21 cellular contexts compared by ENCODE assay signal in the genomic region with DNA sequence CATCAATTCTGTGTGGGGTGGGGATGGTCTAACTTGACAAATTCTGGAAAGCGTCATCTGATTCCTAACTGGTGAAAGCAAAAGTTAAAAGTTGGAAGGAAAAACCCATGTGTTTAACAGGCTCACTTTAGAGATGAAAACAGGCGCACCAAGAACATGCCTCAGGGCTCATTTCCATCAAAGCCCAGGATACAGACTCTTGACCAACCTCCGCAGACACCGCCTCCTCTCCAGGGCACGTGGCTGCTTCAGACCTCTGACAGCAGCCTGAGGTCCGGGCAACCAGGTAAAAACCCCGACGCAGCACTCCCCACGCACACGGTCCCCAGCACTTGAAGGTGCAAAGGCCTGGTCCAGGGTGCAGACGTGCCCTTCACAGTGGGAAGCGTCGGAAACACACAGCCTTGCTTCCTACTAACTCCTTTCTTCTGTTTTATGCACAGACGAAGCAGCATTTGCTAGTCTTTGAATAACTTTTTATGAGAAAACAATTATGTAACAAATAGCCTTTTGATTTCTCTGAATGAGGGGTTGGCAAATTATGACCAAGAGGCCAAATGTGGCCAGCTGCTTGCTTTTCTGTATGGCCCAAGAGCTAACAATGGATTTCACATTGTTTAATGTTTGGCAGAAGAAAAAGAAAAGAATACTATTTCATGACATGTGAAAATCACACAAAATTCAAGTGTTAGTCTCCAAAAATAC.
"Had no signal": no experiment of that assay in that cellular context is flagged by ENCODE, and none has a peak within 500 bp of the region (broad histone marks: within the 10 kb centered on the region; RNA-seq: fewer than 3 reads in every experiment).

No MANE protein-coding gene starts in this region.

- ATAC-seq: activated CD8-positive, alpha-beta T cell treated with anti-CD3 and anti-CD28 coated beads, Interleukin-2, amount 10 ng/mL, durations not matched to agents 7 days and 5 days; activated naive CD8-positive, alpha-beta T cell treated with anti-CD3 and anti-CD28 coated beads, Interleukin-2, amount 50 U/mL, for 24 hours; activated T-cell treated with anti-CD3 and anti-CD28 coated beads, Interleukin-2, amount 50 U/mL, for 72 hours; gastroesophageal sphincter; left lung had no signal

- DNase-seq: activated B cell treated with CpG ODN at 0.5 μM for 24 hours; activated CD4-positive, alpha-beta T cell treated with anti-CD3 and anti-CD28 coated beads, Interleukin-2, amount 10 ng/mL, durations not matched to agents 24 days and 14 days; activated CD8-positive, alpha-beta memory T cell treated with anti-CD3 and anti-CD28 coated beads, Interleukin-2, amount 50 U/mL, for 4 hours; activated CD8-positive, alpha-beta T cell treated with anti-CD3 and anti-CD28 coated beads, Interleukin-2, amount 10 ng/mL, durations not matched to agents 7 days and 5 days; activated gamma-delta T cell treated with Interleukin-2 at 50 U/mL for 16 hours; activated naive CD8-positive, alpha-beta T cell treated with anti-CD3 and anti-CD28 coated beads, Interleukin-2, amount 50 U/mL, for 24 hours; activated T-cell treated with anti-CD3 and anti-CD28 coated beads, Interleukin-2, amount 50 U/mL, for 72 hours; erythroblast; left lung; ovary; stimulated activated CD4-positive, alpha-beta T cell treated with anti-CD3 and anti-CD28 coated beads, Interleukin-2, amount 100 ng/mL, for 48 hours; stimulated activated naive CD4-positive, alpha-beta T cell; T-helper 2 cell; trophoblast cell had no signal

- H3K4me1 ChIP-seq: ascending aorta, breast epithelium, left lung had no signal

- H3K9me3 Mint-ChIP-seq: activated B cell treated with CpG ODN at 0.5 μM for 24 hours; activated CD4-positive, alpha-beta T cell treated with anti-CD3 and anti-CD28 coated beads, Interleukin-2, amount 10 ng/mL, durations not matched to agents 24 days and 14 days; activated naive CD8-positive, alpha-beta T cell treated with anti-CD3 and anti-CD28 coated beads, Interleukin-2, amount 50 U/mL, for 24 hours; activated T-cell treated with anti-CD3 and anti-CD28 coated beads, Interleukin-2, amount 50 U/mL, for 72 hours; memory B cell; nephron had no signal

- H3K36me3 ChIP-seq: ovary had no signal

- H3K27me3 Mint-ChIP-seq: activated B cell treated with CpG ODN at 0.5 μM for 24 hours; activated CD4-positive, alpha-beta T cell treated with anti-CD3 and anti-CD28 coated beads, Interleukin-2, amount 10 ng/mL, durations not matched to agents 24 days and 14 days; activated naive CD8-positive, alpha-beta T cell treated with anti-CD3 and anti-CD28 coated beads, Interleukin-2, amount 50 U/mL, for 24 hours; memory B cell had no signal

- H3K4me3 ChIP-seq: ascending aorta, breast epithelium, gastroesophageal sphincter, left lung, ovary had no signal

- H3K4me1 Mint-ChIP-seq: activated B cell treated with CpG ODN at 0.5 μM for 24 hours; activated CD4-positive, alpha-beta T cell treated with anti-CD3 and anti-CD28 coated beads, Interleukin-2, amount 10 ng/mL, durations not matched to agents 24 days and 14 days; activated naive CD8-positive, alpha-beta T cell treated with anti-CD3 and anti-CD28 coated beads, Interleukin-2, amount 50 U/mL, for 24 hours; memory B cell; nephron had no signal

- H3K4me3 Mint-ChIP-seq: activated B cell treated with CpG ODN at 0.5 μM for 24 hours; activated CD4-positive, alpha-beta T cell treated with anti-CD3 and anti-CD28 coated beads, Interleukin-2, amount 10 ng/mL, durations not matched to agents 24 days and 14 days; activated CD8-positive, alpha-beta T cell treated with anti-CD3 and anti-CD28 coated beads, Interleukin-2, amount 10 ng/mL, durations not matched to agents 7 days and 5 days; activated naive CD8-positive, alpha-beta T cell treated with anti-CD3 and anti-CD28 coated beads, Interleukin-2, amount 50 U/mL, for 24 hours; activated T-cell treated with anti-CD3 and anti-CD28 coated beads, Interleukin-2, amount 50 U/mL, for 72 hours; memory B cell; nephron had no signal

- H3K9me3 ChIP-seq: ascending aorta, breast epithelium, gastroesophageal sphincter, left lung, ovary had no signal

- H3K27me3 ChIP-seq: ascending aorta, breast epithelium, gastroesophageal sphincter, left lung, ovary had no signal

- FAIRE-seq: keratinocyte, TTC549 had no signal

- H3K27ac ChIP-seq: ascending aorta, breast epithelium, gastroesophageal sphincter, left lung, ovary had no signal

- H3K27ac Mint-ChIP-seq: activated B cell treated with CpG ODN at 0.5 μM for 24 hours; activated CD4-positive, alpha-beta T cell treated with anti-CD3 and anti-CD28 coated beads, Interleukin-2, amount 10 ng/mL, durations not matched to agents 24 days and 14 days; activated CD8-positive, alpha-beta T cell treated with anti-CD3 and anti-CD28 coated beads, Interleukin-2, amount 10 ng/mL, durations not matched to agents 7 days and 5 days; activated naive CD8-positive, alpha-beta T cell treated with anti-CD3 and anti-CD28 coated beads, Interleukin-2, amount 50 U/mL, for 24 hours; activated T-cell treated with anti-CD3 and anti-CD28 coated beads, Interleukin-2, amount 50 U/mL, for 72 hours; memory B cell; nephron had no signal
